Comparison of ENCODE assay signal across 9 cellular contexts in the genomic region with DNA sequence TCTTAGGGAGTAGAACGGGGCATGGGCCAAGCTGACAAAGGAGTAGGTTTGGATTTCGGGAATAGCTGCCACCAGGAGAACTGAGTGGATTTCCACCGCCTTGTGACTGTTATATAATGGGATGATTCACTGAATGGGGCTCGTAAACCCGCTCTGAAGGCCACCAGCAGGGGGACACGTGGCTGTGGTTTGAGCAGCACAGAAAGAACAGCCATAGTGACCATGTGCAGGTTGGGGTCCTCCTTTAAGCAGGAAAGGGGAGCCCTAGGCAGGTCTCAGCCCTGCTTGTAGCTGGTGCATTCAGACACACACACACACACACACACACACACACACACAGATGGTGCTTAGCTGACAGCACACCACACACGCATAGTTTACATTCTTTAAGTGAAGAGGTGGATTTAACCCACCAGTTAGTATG. TPM values are rescaled to one million over a fixed set of nuclear protein-coding genes. Genes with fewer than 3 reads are reported as not detected.
A peak's percentile ranks its signal among the peaks of the same experiment; 100 is the strongest.
DNase-seq lines count a peak whose midpoint lies in the region; ATAC-seq, FAIRE-seq and TF ChIP-seq lines count a peak whose summit lies in the region.
"Had no signal": no experiment of that assay in that cellular context is flagged by ENCODE, and none has a peak within 500 bp of the region (broad histone marks: within the 10 kb centered on the region; RNA-seq: fewer than 3 reads in every experiment).

No MANE protein-coding gene starts in this region.

- H3K4me1 ChIP-seq in prostate gland (replicated peaks) = no peaks in the 10 kb centered on the region

- WGBS in prostate gland = 33% methylated on average over 7 of the region's 7 CpGs

- peak; percentile 30; the same call in 1 of the 2 replicates for TF ChIP-seq RAD21 in Ishikawa (IDR thresholded peaks at IDR 0.05; ENCODE audit: low read depth)

- H3K36me3 ChIP-seq in BJ (ENCODE audit: control insufficient read depth, insufficient read depth, low read length) (no peaks in the 10 kb centered on the region), bronchial epithelial cell (ENCODE audit: control insufficient read depth, insufficient read depth, low read length) (no peaks in the 10 kb centered on the region), prostate gland (no peaks in the 10 kb centered on the region)

- intact Hi-C loops in prostate gland (cut with DNase I) = no loop called here

- POLR2A ChIA-PET in BJ (lab: Charles Lee) = no interaction called here

- no peak for FAIRE-seq in bronchial epithelial cell (lab: Jason Lieb, UNC)
- FAIRE-seq: endometrium had no signal

- CTCF ChIA-PET in BJ (lab: Yijun Ruan, JAX) = interaction anchor here (0.8 to 4.3 kb wide), 10 partner anchors 10 to 147 kb away, joined by 3 to 25 read pairs (median 6); no protein-coding TSS in a partner anchor

- H3K27me3 ChIP-seq in BJ (ENCODE audit: control insufficient read depth, insufficient read depth, low read length) = no peaks in the 10 kb centered on the region
- no peaks in the 10 kb centered on the region for H3K27me3 ChIP-seq in bronchial epithelial cell (ENCODE audit: control insufficient read depth, insufficient read depth, low read length)
- no peaks in the 10 kb centered on the region for H3K27me3 ChIP-seq in prostate gland (replicated peaks; ENCODE audit: insufficient read depth)

- H3K4me3 ChIP-seq in BJ (ENCODE audit: low read depth, low read length) (no peak overlapping the region), bronchial epithelial cell (ENCODE audit: low read depth, low read length) (no peak overlapping the region), prostate gland (no peak overlapping the region)

- TF ChIP-seq EP300 in Ishikawa (IDR thresholded peaks at IDR 0.05; ENCODE audit: borderline replicate concordance) = no peak

- no peak for TF ChIP-seq POLR2A in prostate gland (IDR thresholded peaks at IDR 0.05)

- TF ChIP-seq CTCF in BJ (IDR thresholded peaks at IDR 0.05; ENCODE audit: insufficient read depth, low read depth, low read length) (peak; percentile 61), bronchial epithelial cell (IDR thresholded peaks at IDR 0.05; ENCODE audit: insufficient read depth, low read length, severe bottlenecking) (peak; percentile 44), prostate gland (IDR thresholded peaks at IDR 0.05) (peak in 2 of 4 experiments; percentile 48 to 51)

- no peak for ATAC-seq in esophagus mucosa
- ATAC-seq in HG03520 (IDR thresholded peaks at IDR 0.05; ENCODE audit: unreplicated experiment) = no peak
- ATAC-seq in HG03571 (IDR thresholded peaks at IDR 0.05; ENCODE audit: unreplicated experiment) = no peak

- H3K9me3 ChIP-seq in prostate gland = no peaks in the 10 kb centered on the region

- DNase-seq in BJ (ENCODE audit: low read depth) = peak; percentile 62
- peak; percentile 14 for DNase-seq in bronchial epithelial cell (ENCODE audit: low read depth)
- DNase-seq in middle frontal gyrus (ENCODE audit: extremely low spot score, low spot score) = peak; percentile 54
- no peak for DNase-seq in prostate gland (ENCODE audit: low spot score)

- H3K27ac ChIP-seq in prostate gland = peak overlapping the region in 1 of 2 donors; percentile 30

TF ChIP-seq in Ishikawa, 13 proteins besides CTCF, POLR2A, EP300 and RAD21:
- TF ChIP-seq TCF12 (IDR thresholded peaks at IDR 0.05; ENCODE audit: low read depth) = no peak
- TF ChIP-seq CREB1 (IDR thresholded peaks at IDR 0.05; ENCODE audit: low read depth) = no peak
- TF ChIP-seq REST (IDR thresholded peaks at IDR 0.05; ENCODE audit: low read depth) = no peak
- TF ChIP-seq EGR1 (IDR thresholded peaks at IDR 0.05) = no peak
- TF ChIP-seq TEAD4 (IDR thresholded peaks at IDR 0.05) = peak; percentile 81
- peak; percentile 71 for TF ChIP-seq MAX (IDR thresholded peaks at IDR 0.05)
- no peak for TF ChIP-seq TAF1 (IDR thresholded peaks at IDR 0.05; ENCODE audit: low read depth)
- TF ChIP-seq FOXM1 (IDR thresholded peaks at IDR 0.05; ENCODE audit: borderline replicate concordance, low read depth) = no peak
- TF ChIP-seq NFIC (IDR thresholded peaks at IDR 0.05) = no peak
TF ChIP-seq in Ishikawa: peak in this region for 2.

RNA-seq across cellular contexts. Expression of gene ASB2, which starts 8.6 kb away (rescaled TPM):
- 0.06 TPM in 2 replicates for polyA plus RNA-seq in BJ (2011; rRNA removed)
- 0.10 TPM in 1 of 2 replicates, not detected in the other for polyA minus RNA-seq in BJ (2011; rRNA and poly(A)+ RNA removed)
- total RNA-seq in bronchial epithelial cell = 0.13 and 0.26 TPM in 2 replicates
- 10 to 100 TPM; 10.3 to 17.4 TPM for total RNA-seq in prostate gland
- total RNA-seq in esophagus mucosa = 1.00 TPM

RNA-seq across cellular contexts. Expression of gene CCDC197, which starts 12.1 kb away (rescaled TPM):
- polyA plus RNA-seq in BJ (2011; rRNA removed) = not detected in 2 replicates
- not detected in 2 replicates for polyA minus RNA-seq in BJ (2011; rRNA and poly(A)+ RNA removed)
- total RNA-seq in bronchial epithelial cell (not detected in 2 replicates), prostate gland (not detected), esophagus mucosa (not detected)

RNA-seq across cellular contexts. Expression of gene OTUB2, which starts 41.1 kb away (rescaled TPM):
- 1.1 and 1.2 TPM in 2 replicates for polyA plus RNA-seq in BJ (2011; rRNA removed)
- 1.6 and 2.3 TPM in 2 replicates for polyA minus RNA-seq in BJ (2011; rRNA and poly(A)+ RNA removed)
- total RNA-seq in bronchial epithelial cell = 1.3 and 2.6 TPM in 2 replicates
- 1 to 10 TPM; 1.5 to 3.0 TPM for total RNA-seq in prostate gland
- 5.5 TPM for total RNA-seq in esophagus mucosa

RNA-seq across cellular contexts. Expression of gene FAM181A, which starts 57.9 kb away (rescaled TPM):
- polyA plus RNA-seq in BJ (2011; rRNA removed) = not detected in 2 replicates
- not detected in 2 replicates for polyA minus RNA-seq in BJ (2011; rRNA and poly(A)+ RNA removed)
- total RNA-seq in bronchial epithelial cell (not detected in 2 replicates), prostate gland (1 to 10 TPM in 1 of 2 donors, not detected in 1; 3.1 TPM), esophagus mucosa (not detected)
